In the genomic region with DNA sequence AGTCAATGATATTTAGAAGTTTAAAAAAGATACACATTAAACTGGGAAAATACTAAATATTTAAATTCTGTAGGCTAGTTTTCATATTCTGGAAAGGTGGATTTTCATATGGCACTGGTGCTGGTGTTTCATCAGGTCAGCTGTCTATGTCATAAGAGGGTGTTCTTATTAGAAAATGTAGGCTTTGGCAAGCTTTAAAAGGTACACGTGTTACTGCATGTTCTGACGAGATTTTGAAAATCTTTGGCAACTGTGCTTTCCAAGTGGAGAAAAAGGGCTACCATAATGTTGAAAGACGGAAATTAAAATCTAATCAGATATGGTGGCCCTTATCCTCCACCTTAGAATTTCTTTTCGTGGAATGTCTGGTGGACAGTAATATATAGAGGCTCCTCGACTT, we compare ENCODE assay signal across 10 cellular contexts. TPM values are rescaled to one million over a fixed set of nuclear protein-coding genes. Genes with fewer than 3 reads are reported as not detected.
"Had no signal": no experiment of that assay in that cellular context is flagged by ENCODE, and none has a peak within 500 bp of the region (broad histone marks: within the 10 kb centered on the region; RNA-seq: fewer than 3 reads in every experiment).

No MANE protein-coding gene starts in this region.

- H3K36me3 ChIP-seq: sigmoid colon, vagina had no signal

- H3K27me3 ChIP-seq: sigmoid colon, vagina had no signal

- H3K4me3 ChIP-seq: sigmoid colon, vagina had no signal

- ATAC-seq: activated T-cell treated with anti-CD3 and anti-CD28 coated beads, Interleukin-2, amount 50 U/mL, for 4 hours; left colon had no signal

- H3K9me3 ChIP-seq: vagina had no signal

- H3K27ac ChIP-seq: sigmoid colon had no signal

- DNase-seq: activated CD4-positive, alpha-beta memory T cell treated with anti-CD3 and anti-CD28 coated beads for 36 hours; activated gamma-delta T cell; activated T-cell treated with anti-CD3 and anti-CD28 coated beads, Interleukin-2, amount 50 U/mL, for 4 hours; anterior cingulate cortex; left colon; occipital lobe; sigmoid colon; stimulated activated naive CD4-positive, alpha-beta T cell; T-helper 9 cell had no signal

RNA-seq across cellular contexts. Expression of gene SLC22A3, which starts 30.0 kb away (rescaled TPM):
- total RNA-seq: activated CD4-positive, alpha-beta memory T cell treated with anti-CD3 and anti-CD28 coated beads for 36 hours had no signal
